In genomic region chrX:9899640-9900075, GRCh38 we compare ENCODE assay signal across 9 cellular contexts.
DNase-seq lines count a peak whose midpoint lies in the region; ATAC-seq and TF ChIP-seq lines count a peak whose summit lies in the region.
"Had no signal": no experiment of that assay in that cellular context is flagged by ENCODE, and none has a peak within 500 bp of the region (broad histone marks: within the 10 kb centered on the region; RNA-seq: fewer than 3 reads in every experiment).

No MANE protein-coding gene starts in this region.

- H3K4me1 ChIP-seq in mesodermal cell (ENCODE audit: control insufficient read depth, insufficient read depth, low read length, poor library complexity, severe bottlenecking) = no peaks in the 10 kb centered on the region
- H3K4me1 ChIP-seq in SK-N-SH (ENCODE audit: control insufficient read depth in 1 of 2, insufficient read depth in 2 of 2, low read depth in 1 of 2, low read length in 1 of 2) = no peaks in the 10 kb centered on the region

- no peak overlapping the region for H3K9ac ChIP-seq in SK-N-SH

- H3K4me3 ChIP-seq in GM06990 (replicated peaks; ENCODE audit: low read depth, low read length) (no peak overlapping the region), mesodermal cell (ENCODE audit: extremely low read depth, insufficient read depth, low read length, poor library complexity, severe bottlenecking) (no peak overlapping the region), SK-N-SH (ENCODE audit: low read depth in 2 of 2, low read length in 1 of 2) (no peak overlapping the region)

- TF ChIP-seq CTCF in GM06990 (IDR thresholded peaks at IDR 0.05; ENCODE audit: insufficient read depth, low read length, poor library complexity, severe bottlenecking) (no peak), SK-N-SH (IDR thresholded peaks at IDR 0.05) (no peak)

- TF ChIP-seq POLR2A in GM18505 (IDR thresholded peaks at IDR 0.05; ENCODE audit: borderline replicate concordance, extremely low read depth, insufficient read depth, insufficient read length) = no peak

- TF ChIP-seq RAD21 in SK-N-SH (IDR thresholded peaks at IDR 0.05; ENCODE audit: low read length) = no peak

- H4K20me1 ChIP-seq in SK-N-SH (ENCODE audit: insufficient read depth) = no peaks in the 10 kb centered on the region

- TF ChIP-seq EP300 in SK-N-SH (IDR thresholded peaks at IDR 0.05; ENCODE audit: borderline replicate concordance in 1 of 2, low read depth in 1 of 2, low read length in 1 of 2) = no peak

- H3K9me3 ChIP-seq in mesodermal cell (ENCODE audit: control insufficient read depth, low read length) = no peaks in the 10 kb centered on the region
- no peaks in the 10 kb centered on the region for H3K9me3 ChIP-seq in SK-N-SH

- H3K4me2 ChIP-seq in SK-N-SH = no peak overlapping the region

- H3K27ac ChIP-seq in mesodermal cell (ENCODE audit: low read depth, low read length, severe bottlenecking) (peak overlapping the region; percentile 36), SK-N-SH (ENCODE audit: low read depth in 2 of 2, low read length in 1 of 2) (no peak overlapping the region)

- DNase-seq in AG08396 (ENCODE audit: low spot score) (peak; percentile 40), GM06990 (ENCODE audit: extremely low read depth, insufficient read length) (peak; percentile 33), amygdala (lab: John Stamatoyannopoulos, UW) (peak; percentile 1 to 87 (median 60)), SK-N-SH (no peak), NCI-H1092 (lab: John Stamatoyannopoulos, UW) (no peak)

- H3K9me2 ChIP-seq in SK-N-SH = no peaks in the 10 kb centered on the region

- H3K27me3 ChIP-seq in GM06990 (replicated peaks; ENCODE audit: control insufficient read depth, insufficient read depth, low read length) (no peaks in the 10 kb centered on the region), SK-N-SH (ENCODE audit: insufficient read depth) (no peaks in the 10 kb centered on the region; the same call in 1 of the 2 replicates)

- CTCF ChIA-PET in SK-N-SH (lab: Yijun Ruan, JAX) = no interaction called here

- no peaks in the 10 kb centered on the region for H3K79me2 ChIP-seq in SK-N-SH (ENCODE audit: insufficient read depth)

- no peaks in the 10 kb centered on the region for H3F3A ChIP-seq in SK-N-SH (replicated peaks; ENCODE audit: insufficient read depth)

- WGBS in mesodermal cell (ENCODE audit: insufficient coverage in 2 of 2), 2 experiments = 80 to 86% methylated on average over 6 to 8 of the region's 17 CpGs
- 18% methylated on average over 17 of the region's 17 CpGs for WGBS in SK-N-SH (ENCODE audit: low lambda C conversion rate)

- no peak overlapping the region for H2AFZ ChIP-seq in SK-N-SH (ENCODE audit: low read depth)

- no peaks in the 10 kb centered on the region for H3K36me3 ChIP-seq in GM06990 (ENCODE audit: control insufficient read depth, insufficient read depth, low read length)
- peaks cover 11% of the 10 kb centered on the region for H3K36me3 ChIP-seq in mesodermal cell (ENCODE audit: control insufficient read depth, insufficient read depth, low read length)
- no peaks in the 10 kb centered on the region for H3K36me3 ChIP-seq in SK-N-SH (replicated peaks in 1 of 2; ENCODE audit: control insufficient read depth in 1 of 2, insufficient read depth in 2 of 2, low read length in 1 of 2)

- POLR2A ChIA-PET in SK-N-SH (lab: Yijun Ruan, JAX) = no interaction called here

- ATAC-seq in GM18505 (IDR thresholded peaks at IDR 0.05; ENCODE audit: unreplicated experiment) = no peak
- ATAC-seq in HG03025 (IDR thresholded peaks at IDR 0.05; ENCODE audit: low FRiP score, unreplicated experiment) = no peak
- ATAC-seq: HepG2 had no signal

TF ChIP-seq in SK-N-SH, 30 proteins besides CTCF, POLR2A, EP300 and RAD21:
- no peak for TF ChIP-seq GABPA (IDR thresholded peaks at IDR 0.05; ENCODE audit: low read depth)
- TF ChIP-seq SMC3 (IDR thresholded peaks at IDR 0.05; ENCODE audit: low read depth, low read length) = no peak
- TF ChIP-seq RCOR1 (IDR thresholded peaks at IDR 0.05; ENCODE audit: low read length) = no peak
- no peak for TF ChIP-seq RFX5 (IDR thresholded peaks at IDR 0.05; ENCODE audit: low read length)
- TF ChIP-seq PBX3 (IDR thresholded peaks at IDR 0.05) = no peak
- no peak for TF ChIP-seq EZH2phosphoT487 (IDR thresholded peaks at IDR 0.05; ENCODE audit: borderline replicate concordance, low read depth)
- no peak for TF ChIP-seq USF2 (IDR thresholded peaks at IDR 0.05; ENCODE audit: borderline replicate concordance, low read depth, low read length)
- no peak for TF ChIP-seq NRF1 (IDR thresholded peaks at IDR 0.05; ENCODE audit: low read depth, low read length)
- no peak for TF ChIP-seq CHD2 (IDR thresholded peaks at IDR 0.05; ENCODE audit: low read length, partially characterized antibody)
- no peak for TF ChIP-seq YY1 (IDR thresholded peaks at IDR 0.05; ENCODE audit: low read depth)
- TF ChIP-seq IRF3 (IDR thresholded peaks at IDR 0.05; ENCODE audit: low read depth, low read length) = no peak
- TF ChIP-seq USF1 (IDR thresholded peaks at IDR 0.05; ENCODE audit: borderline replicate concordance, low read depth) = no peak

Comparison
In these comparisons a context has a peak if more than half of its experiments do, and no peak if none do; other contexts are left out.
1. DNase-seq: peak in AG08396 (single experiment), GM06990 (single experiment) and amygdala (56 of 56); none in SK-N-SH (single experiment) and NCI-H1092 (single experiment).